In genomic region chr12:132460571-132460970, GRCh38 we compare ENCODE assay signal across 15 cellular contexts. TPM values are rescaled to one million over a fixed set of nuclear protein-coding genes. Genes with fewer than 3 reads are reported as not detected.
A peak's percentile ranks its signal among the peaks of the same experiment; 100 is the strongest.
DNase-seq lines count a peak whose midpoint lies in the region; ATAC-seq, FAIRE-seq and TF ChIP-seq lines count a peak whose summit lies in the region.
"Had no signal": no experiment of that assay in that cellular context is flagged by ENCODE, and none has a peak within 500 bp of the region (broad histone marks: within the 10 kb centered on the region; RNA-seq: fewer than 3 reads in every experiment).

No MANE protein-coding gene starts in this region.

- H4K20me1 ChIP-seq in HepG2 (ENCODE audit: insufficient read depth, low read length), result no peaks in the 10 kb centered on the region

- no peak overlapping the region for H2AFZ ChIP-seq in HepG2 (ENCODE audit: low read length)

- peaks cover 5% of the 10 kb centered on the region; the same call in 1 of the 2 replicates for H3K9me3 ChIP-seq in HepG2 (ENCODE audit: low read length)

- TF ChIP-seq EP300 in HepG2 (IDR thresholded peaks at IDR 0.05; ENCODE audit: low read depth in 2 of 2, low read length in 2 of 2) (no peak), HepG2 (CRISPR knock-in tag; IDR thresholded peaks at IDR 0.05; ENCODE audit: borderline replicate concordance) (no peak)

- H3K4me1 ChIP-seq in HepG2 (ENCODE audit: insufficient read depth, low read length), result peaks cover 7% of the 10 kb centered on the region
- H3K4me1 ChIP-seq: SJSA1 had no signal

- no peaks in the 10 kb centered on the region for H3K27me3 ChIP-seq in BJ (ENCODE audit: control insufficient read depth, insufficient read depth, low read length)
- peaks cover 14 to 53% of the 10 kb centered on the region in 2 experiments for H3K27me3 ChIP-seq in HepG2 (ENCODE audit: control insufficient read depth in 1 of 2, insufficient read depth in 2 of 2, low read length in 2 of 2)
- H3K27me3 ChIP-seq: SJSA1 had no signal

- ATAC-seq in HepG2 (peak; percentile 32; the same call in 2 of the 3 replicates), GM18519 (IDR thresholded peaks at IDR 0.05; ENCODE audit: low FRiP score, unreplicated experiment) (no peak)
- ATAC-seq: naive thymus-derived CD4-positive, alpha-beta T cell; stimulated activated naive CD8-positive, alpha-beta T cell treated with anti-CD3 and anti-CD28 coated beads, Interleukin-15, amount 100 ng/mL, for 72 hours had no signal

- in situ Hi-C loops in SK-MEL-5 (cut with HindIII; ENCODE audit: low pct_unique_long_range_greater_than_20kb, low sequenced_read_pairs) (no loop called here), HepG2 (cut with HindIII; ENCODE audit: extremely low pct_ligation_motif_present, low pct_unique_long_range_greater_than_20kb) (no loop called here)

- H3K9ac ChIP-seq in HepG2 (ENCODE audit: insufficient read depth, low read depth, low read length), result no peak overlapping the region

- no peak for TF ChIP-seq POLR2A in HepG2 (IDR thresholded peaks at IDR 0.05; ENCODE audit: insufficient read depth in 1 of 2, low read depth in 2 of 2, low read length in 2 of 2)

- WGBS in HepG2 (ENCODE audit: low lambda C conversion rate), result 22% methylated on average over 3 of the region's 13 CpGs

- 0 out of 2 replicates have a peak, but pooled peaks have one; percentile 11 for TF ChIP-seq RAD21 in HepG2 (CRISPR knock-in tag; IDR thresholded peaks at IDR 0.05)

- CTCF ChIA-PET in BJ (lab: Yijun Ruan, JAX) (interaction anchor here (1.2 kb wide), 1 partner anchor 10 kb away, joined by 3 read pairs; no protein-coding TSS in a partner anchor), HepG2 (lab: Yijun Ruan, JAX; ENCODE audit: low intra/inter-chr PET ratio, low total read pairs) (interaction anchor here (0.7 to 1.6 kb wide), 2 partner anchors 63 to 100 kb away, joined by 3 to 12 read pairs; no protein-coding TSS in a partner anchor)

- TF ChIP-seq CTCF in BJ (IDR thresholded peaks at IDR 0.05; ENCODE audit: insufficient read depth, low read depth, low read length) (0 out of 2 replicates have a peak, but pooled peaks have one; percentile 8), GM12875 (IDR thresholded peaks at IDR 0.05; ENCODE audit: borderline replicate concordance, insufficient read depth, low read depth, low read length) (peak; percentile 47; the same call in 1 of the 2 replicates), HepG2 (CRISPR knock-in tag; IDR thresholded peaks at IDR 0.05) (peak; percentile 77)

- DNase-seq in BJ (ENCODE audit: low read depth) (no peak), SK-MEL-5 (ENCODE audit: low read depth, low spot score) (peak; percentile 64), HepG2 (ENCODE audit: low spot score) (peak; percentile 40), NK-92 (lab: John Stamatoyannopoulos, UW; ENCODE audit: unreplicated experiment) (no peak), NOMO-1 (lab: John Stamatoyannopoulos, UW; ENCODE audit: unreplicated experiment in 2 of 2) (no peak), ureter (ENCODE audit: low spot score) (no peak)
- DNase-seq: activated naive CD8-positive, alpha-beta T cell treated with anti-CD3 and anti-CD28 coated beads, Interleukin-2, amount 10 ng/mL, durations not matched to agents 7 days and 5 days; effector memory CD4-positive, alpha-beta T cell; naive thymus-derived CD4-positive, alpha-beta T cell; NCI-H226; stimulated activated naive CD8-positive, alpha-beta T cell treated with anti-CD3 and anti-CD28 coated beads, Interleukin-15, amount 100 ng/mL, for 72 hours had no signal

- H3K4me2 ChIP-seq in HepG2 (ENCODE audit: low read depth, low read length), result no peak overlapping the region

- no peaks in the 10 kb centered on the region for H3K79me2 ChIP-seq in HepG2 (ENCODE audit: insufficient read depth, low read length)

- POLR2A ChIA-PET in BJ (lab: Charles Lee) (no interaction called here), HepG2 (lab: Yijun Ruan, JAX) (no interaction called here)

- peak; percentile 55 for FAIRE-seq in HepG2 (lab: Jason Lieb, UNC)
- FAIRE-seq: GM18507 had no signal

- no peak overlapping the region for H3K4me3 ChIP-seq in BJ (ENCODE audit: low read depth, low read length)
- H3K4me3 ChIP-seq in GM12875 (ENCODE audit: low read depth, low read length), result no peak overlapping the region
- no peak overlapping the region for H3K4me3 ChIP-seq in HepG2 (replicated peaks in 1 of 3; ENCODE audit: insufficient read depth in 1 of 3, low read depth in 2 of 3, low read length in 3 of 3)
- H3K4me3 ChIP-seq: SJSA1 had no signal

- intact Hi-C loops in HepG2 (cut with micrococcal nuclease; ENCODE audit: unreplicated experiment), result loop anchor here (1.0 kb wide), 1 partner anchor 63 kb away; no protein-coding TSS in a partner anchor

- H3K36me3 ChIP-seq in BJ (ENCODE audit: control insufficient read depth, insufficient read depth, low read length) (no peaks in the 10 kb centered on the region), HepG2 (replicated peaks in 1 of 2; ENCODE audit: control insufficient read depth in 1 of 2, insufficient read depth in 2 of 2, low read length in 2 of 2) (no peaks in the 10 kb centered on the region)
- H3K36me3 ChIP-seq: SJSA1 had no signal

- no TSS peak for BruUV-seq in HepG2 (replicated peaks; lab: Mats Ljungman, UMichigan)

- no peak overlapping the region for H3K27ac ChIP-seq in HepG2 (ENCODE audit: extremely low read length, insufficient read depth, low read length)
- H3K27ac ChIP-seq: SJSA1 had no signal

TF ChIP-seq in HepG2, 621 proteins besides CTCF, POLR2A, EP300 and RAD21 (continues in another document):
- TF ChIP-seq NFYC (CRISPR knock-in tag; IDR thresholded peaks at IDR 0.05) (peak; percentile 53), ZGPAT (CRISPR knock-in tag; IDR thresholded peaks at IDR 0.05) (no peak), ZBTB3 (CRISPR knock-in tag; IDR thresholded peaks at IDR 0.05; ENCODE audit: borderline replicate concordance, low read depth) (no peak), NFE2L1 (CRISPR knock-in tag; IDR thresholded peaks at IDR 0.05; ENCODE audit: borderline replicate concordance) (no peak), DNMT3B (CRISPR knock-in tag; conservative IDR thresholded peaks at IDR 0.05) (no peak), STAG1 (CRISPR knock-in tag; IDR thresholded peaks at IDR 0.05) (peak; percentile 76), SMC3 (IDR thresholded peaks at IDR 0.05; ENCODE audit: low read length) (peak; percentile 46; the same call in 1 of the 2 replicates), SETDB1 (CRISPR knock-in tag; IDR thresholded peaks at IDR 0.05; ENCODE audit: borderline replicate concordance) (no peak), HOXD1 (CRISPR knock-in tag; IDR thresholded peaks at IDR 0.05) (no peak), SPEN (CRISPR knock-in tag; IDR thresholded peaks at IDR 0.05; ENCODE audit: low read depth) (no peak), ZNF782 (CRISPR knock-in tag; IDR thresholded peaks at IDR 0.05; ENCODE audit: borderline replicate concordance) (no peak), HNF4G (IDR thresholded peaks at IDR 0.05; ENCODE audit: borderline replicate concordance, low read depth, low read length) (peak; percentile 44; the same call in 1 of the 2 replicates), HNF4G (CRISPR knock-in tag; IDR thresholded peaks at IDR 0.05; ENCODE audit: borderline replicate concordance, low read depth) (no peak), ZNF101 (CRISPR knock-in tag; IDR thresholded peaks at IDR 0.05; ENCODE audit: borderline replicate concordance, low read depth) (no peak)

RNA-seq across cellular contexts. Expression of gene FBRSL1, which starts 29.4 kb away (rescaled TPM):
- 1.0 and 1.4 TPM in 2 replicates for polyA plus RNA-seq in BJ (2011; rRNA removed)
- 1.0 and 4.2 TPM in 2 replicates for polyA minus RNA-seq in BJ (2011; rRNA and poly(A)+ RNA removed)
- total RNA-seq in SK-MEL-5 (2014; rRNA removed; shearing (Covaris generic)), result 4.1 and 5.5 TPM in 2 replicates
- polyA plus RNA-seq in SK-MEL-5 (2015; cell fraction: cytosol; rRNA removed), result 40.6 and 52.2 TPM in 2 replicates
- 75.7 and 87.6 TPM in 2 replicates for polyA plus RNA-seq in SK-MEL-5 (2015; cell fraction: nucleus; rRNA removed)
- total RNA-seq in HepG2 (2016; rRNA removed; fragmentation: Illumina TruSeq; extraction: Trizol), result 3.7 and 7.9 TPM in 2 replicates
- total RNA-seq in HepG2 (2016; cell fraction: cytosol; rRNA removed; fragmentation: Illumina TruSeq; extraction: Trizol; ENCODE audit: low read depth), result 2.7 and 3.6 TPM in 2 replicates
- total RNA-seq in HepG2 (2016; cell fraction: insoluble cytoplasmic fraction; rRNA removed; fragmentation: Illumina TruSeq; extraction: Trizol), result 5.4 and 6.9 TPM in 2 replicates
- 7.0 and 9.3 TPM in 2 replicates for total RNA-seq in HepG2 (2016; cell fraction: membrane; rRNA removed; fragmentation: Illumina TruSeq; extraction: Trizol)
- total RNA-seq in HepG2 (2016; cell fraction: nucleus; rRNA removed; fragmentation: Illumina TruSeq; extraction: Trizol), result 10.9 and 11.0 TPM in 2 replicates
- polyA plus RNA-seq in HepG2 (2011; rRNA removed), result 3.6 and 4.9 TPM in 2 replicates
- 3.0 and 6.0 TPM in 2 replicates for polyA plus RNA-seq in HepG2 (2011; cell fraction: cytosol; rRNA removed)
- polyA plus RNA-seq in HepG2 (2011; cell fraction: nucleus; rRNA removed), result 50.9 and 76.3 TPM in 2 replicates
- 25.5 and 31.0 TPM in 2 replicates for polyA plus RNA-seq in HepG2 (2012)
- polyA plus RNA-seq in HepG2 (2016; cell fraction: cytosol; fragmentation: Illumina TruSeq; extraction: Trizol; ENCODE audit: low read depth), result 5.9 and 6.4 TPM in 2 replicates
- 20.0 and 28.2 TPM in 2 replicates for polyA plus RNA-seq in HepG2 (2016; cell fraction: insoluble cytoplasmic fraction; fragmentation: Illumina TruSeq; extraction: Trizol; ENCODE audit: low read depth)
- 20.5 and 23.8 TPM in 2 replicates for polyA plus RNA-seq in HepG2 (2016; cell fraction: membrane; fragmentation: Illumina TruSeq; extraction: Trizol; ENCODE audit: low read depth)
- 64.1 and 69.3 TPM in 2 replicates for polyA plus RNA-seq in HepG2 (2016; cell fraction: nucleus; fragmentation: Illumina TruSeq; extraction: Trizol; ENCODE audit: insufficient read depth, low read depth)
- 3.8 and 7.6 TPM in 2 replicates for polyA minus RNA-seq in HepG2 (2011; rRNA and poly(A)+ RNA removed; ENCODE audit: low replicate concordance)
- 17.3 and 28.7 TPM in 2 replicates for polyA minus RNA-seq in HepG2 (2011; cell fraction: cytosol; rRNA and poly(A)+ RNA removed)
- 8.5 and 11.2 TPM in 2 replicates for polyA minus RNA-seq in HepG2 (2011; cell fraction: nucleus; rRNA and poly(A)+ RNA removed)
- 68.7 TPM for total RNA-seq in ureter

Comparison
In these comparisons a context has a peak if more than half of its experiments do, and no peak if none do; other contexts are left out.
1. DNase-seq: peak in SK-MEL-5 (single experiment) and HepG2 (single experiment); none in BJ (single experiment), NK-92 (single experiment), NOMO-1 (0 of 2) and ureter (single experiment).
2. CTCF ChIP-seq: peak in every context shown above with its lines; median percentile 77 in HepG2; 47 in GM12875; 8 in BJ.